16 cellular contexts compared by ENCODE assay signal in the genomic region with DNA sequence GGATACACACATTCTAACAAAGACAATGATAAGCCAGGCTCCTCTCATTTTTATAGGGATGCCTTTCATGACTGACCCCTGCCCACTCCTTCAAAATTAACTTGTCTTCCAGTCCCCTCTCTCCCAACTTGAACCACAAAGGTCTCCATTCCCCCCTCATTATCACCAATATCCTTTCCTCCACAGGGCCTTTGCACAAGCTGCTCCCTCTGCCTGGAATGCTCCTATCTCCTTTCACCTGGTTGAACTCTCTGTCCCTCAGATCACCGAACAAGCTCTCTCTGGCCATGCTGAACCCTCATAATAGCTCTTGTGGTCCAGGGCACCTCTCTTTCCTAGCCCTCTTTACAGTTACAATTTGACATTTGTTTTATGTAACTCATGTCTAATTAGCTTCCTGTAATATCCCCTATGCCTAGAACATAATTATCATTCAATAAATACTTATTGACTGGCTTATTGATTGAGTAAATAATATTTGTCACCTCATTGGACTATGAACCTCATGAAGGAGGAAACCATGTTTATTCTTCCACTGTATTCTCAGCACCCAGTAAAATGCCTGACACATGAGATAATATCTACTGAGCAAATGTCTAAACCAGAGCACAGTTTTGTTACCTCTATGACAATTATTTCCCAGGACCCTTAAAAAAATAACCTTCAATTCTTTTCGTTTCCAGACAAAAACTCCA.
DNase-seq lines count a peak whose midpoint lies in the region; ATAC-seq and TF ChIP-seq lines count a peak whose summit lies in the region.
"Had no signal": no experiment of that assay in that cellular context is flagged by ENCODE, and none has a peak within 500 bp of the region (broad histone marks: within the 10 kb centered on the region; RNA-seq: fewer than 3 reads in every experiment).

No MANE protein-coding gene starts in this region.

- no peak overlapping the region for H2AFZ ChIP-seq in hepatocyte

- peak; percentile 83 to 93 (median 84) for ATAC-seq in right lobe of liver
- ATAC-seq: A549 had no signal

- DNase-seq in NCI-H146 (lab: John Stamatoyannopoulos, UW), result peak; percentile 47
- DNase-seq in hepatocyte (ENCODE audit: low spot score), result peak; percentile 17
- DNase-seq in right lobe of liver, result no peak
- no peak for DNase-seq in AG20443 (ENCODE audit: low spot score)
- no peak for DNase-seq in A673 (ENCODE audit: low spot score)
- DNase-seq in NCI-H187 (lab: John Stamatoyannopoulos, UW), result no peak
- DNase-seq: AML-193; Calu3; CD4-positive, CD25-positive, alpha-beta regulatory T cell; DND-41; GDM1; GOT3; HFFc6 had no signal

- TF ChIP-seq CTCF in hepatocyte (IDR thresholded peaks at IDR 0.05; ENCODE audit: poor library complexity) (no peak), right lobe of liver (IDR thresholded peaks at IDR 0.05) (no peak), A673 (conservative IDR thresholded peaks at IDR 0.05; ENCODE audit: low read depth, low read length) (no peak)

- H3K4me3 ChIP-seq in hepatocyte, result no peak overlapping the region
- H3K4me3 ChIP-seq in right lobe of liver, result no peak overlapping the region
- no peak overlapping the region for H3K4me3 ChIP-seq in A673 (ENCODE audit: low read depth, low read length, poor library complexity, severe bottlenecking)
- H3K4me3 ChIP-seq: A549; BLaER1 treated with 17β-estradiol and CSF1 and Interleukin-3, amounts not matched to agents 10 nM and 100 nM; HAP-1 had no signal

- no peaks in the 10 kb centered on the region for H3K9me2 ChIP-seq in hepatocyte (replicated peaks; ENCODE audit: insufficient read depth)

- TF ChIP-seq POLR2A in right lobe of liver (IDR thresholded peaks at IDR 0.05), result no peak

- H3K9me3 ChIP-seq in hepatocyte (ENCODE audit: low read depth), result no peaks in the 10 kb centered on the region
- no peaks in the 10 kb centered on the region for H3K9me3 ChIP-seq in right lobe of liver
- H3K9me3 ChIP-seq in A673 (ENCODE audit: low read depth, low read length, poor library complexity, severe bottlenecking), result no peaks in the 10 kb centered on the region
- H3K9me3 ChIP-seq: A549; BLaER1 treated with 17β-estradiol and CSF1 and Interleukin-3, amounts not matched to agents 10 nM and 100 nM; HAP-1 had no signal

- intact Hi-C loops in right lobe of liver (cut with DNase I), result no loop called here
- intact Hi-C loops in A673 (cut with micrococcal nuclease; ENCODE audit: unreplicated experiment), result no loop called here

- H4K20me1 ChIP-seq in hepatocyte (ENCODE audit: insufficient read depth, poor library complexity, severe bottlenecking), result no peaks in the 10 kb centered on the region
- H4K20me1 ChIP-seq: BLaER1 treated with 17β-estradiol and CSF1 and Interleukin-3, amounts not matched to agents 10 nM and 100 nM had no signal

- peak overlapping the region; percentile 39 for H3K4me2 ChIP-seq in hepatocyte
- H3K4me2 ChIP-seq: A549; BLaER1 treated with 17β-estradiol and CSF1 and Interleukin-3, amounts not matched to agents 10 nM and 100 nM had no signal

- no peaks in the 10 kb centered on the region for H3K36me3 ChIP-seq in hepatocyte (replicated peaks; ENCODE audit: insufficient read depth, low read depth)
- H3K36me3 ChIP-seq in right lobe of liver, result no peaks in the 10 kb centered on the region
- H3K36me3 ChIP-seq in A673 (ENCODE audit: insufficient read depth, low read length, poor library complexity, severe bottlenecking), result no peaks in the 10 kb centered on the region
- H3K36me3 ChIP-seq: BLaER1 treated with 17β-estradiol and CSF1 and Interleukin-3, amounts not matched to agents 10 nM and 100 nM; HAP-1 had no signal

- H3K79me2 ChIP-seq in hepatocyte, result no peaks in the 10 kb centered on the region

- CTCF ChIA-PET in A673 (lab: Charles Lee), result no interaction called here

- no TSS peak for BruUV-seq in A673 (replicated peaks; lab: Mats Ljungman, UMichigan)

- POLR2A ChIA-PET in A673 (lab: Charles Lee; ENCODE audit: low non-redundant PET), result no interaction called here

- WGBS in hepatocyte (ENCODE audit: low lambda C conversion rate, missing lambda C conversion rate), result 57% methylated on average over 2 of the region's 2 CpGs
- WGBS in right lobe of liver (ENCODE audit: insufficient coverage, low coverage, low lambda C conversion rate, missing lambda C conversion rate), result 31% methylated on average over 2 of the region's 2 CpGs

- H3K27me3 ChIP-seq in hepatocyte (no peaks in the 10 kb centered on the region), right lobe of liver (no peaks in the 10 kb centered on the region), A673 (replicated peaks; ENCODE audit: insufficient read depth, low read depth, low read length, poor library complexity) (no peaks in the 10 kb centered on the region)
- H3K27me3 ChIP-seq: BLaER1 treated with 17β-estradiol and CSF1 and Interleukin-3, amounts not matched to agents 10 nM and 100 nM had no signal

- peak overlapping the region; percentile 75 for H3K27ac ChIP-seq in hepatocyte
- no peak overlapping the region for H3K27ac ChIP-seq in right lobe of liver
- no peak overlapping the region for H3K27ac ChIP-seq in A673 (ENCODE audit: low read depth, low read length, poor library complexity, severe bottlenecking)
- H3K27ac ChIP-seq: A549; BLaER1 treated with 17β-estradiol and CSF1 and Interleukin-3, amounts not matched to agents 10 nM and 100 nM had no signal

- H3K4me1 ChIP-seq in hepatocyte (ENCODE audit: insufficient read depth), result no peaks in the 10 kb centered on the region
- peaks cover 0 to 6% (median 3%) of the 10 kb centered on the region in 4 donors for H3K4me1 ChIP-seq in right lobe of liver
- H3K4me1 ChIP-seq in A673 (ENCODE audit: insufficient read depth, low read length, poor library complexity, severe bottlenecking), result no peaks in the 10 kb centered on the region
- H3K4me1 ChIP-seq: A549, HAP-1 had no signal

Comparison
In these comparisons a context has a peak if more than half of its experiments do, and no peak if none do; other contexts are left out.
1. DNase-seq: peak in NCI-H146 (single experiment) and hepatocyte (single experiment); none in right lobe of liver (0 of 3), AG20443 (single experiment), A673 (single experiment) and NCI-H187 (0 of 2).